ENCODE assay signal across 1 cellular context in the genomic region with DNA sequence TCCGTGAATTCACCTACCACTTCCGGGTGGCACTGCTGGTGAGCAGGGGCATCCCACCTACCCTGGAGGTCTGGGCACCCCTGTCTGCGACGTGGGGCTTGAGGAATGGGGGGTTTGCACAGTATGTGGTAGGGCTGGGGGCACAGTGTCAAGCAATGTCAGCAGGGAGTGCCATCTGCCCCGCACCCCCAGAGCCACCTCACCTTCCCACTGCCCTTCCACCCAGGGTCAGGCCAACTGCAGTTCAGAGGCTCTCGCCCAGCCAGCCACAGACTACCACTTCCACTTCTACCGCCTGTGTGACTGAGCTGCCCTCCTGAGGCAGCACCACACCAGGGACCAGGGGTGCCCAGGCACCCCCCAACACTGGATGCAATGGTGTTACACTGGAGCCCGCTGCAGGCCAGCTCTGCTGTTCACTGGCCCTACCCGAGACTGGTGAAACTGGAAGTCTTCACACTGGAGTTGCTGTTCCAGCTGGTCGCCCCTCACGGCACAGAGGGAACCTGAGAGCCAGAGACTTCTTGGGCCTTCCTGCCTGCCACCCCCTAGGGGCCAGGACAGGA.
TF ChIP-seq lines count a peak whose summit lies in the region.

No MANE protein-coding gene starts in this region.

TF ChIP-seq in HepG2, 621 proteins besides CTCF, POLR2A, EP300 and RAD21:
- TF ChIP-seq TSC22D2 (CRISPR knock-in tag; IDR thresholded peaks at IDR 0.05; ENCODE audit: borderline replicate concordance): no peak
- peak; percentile 77 for TF ChIP-seq AGO2 (optimal IDR thresholded peaks at IDR 0.05; ENCODE audit: low read depth, low read length)
